ENCODE assay signal across 28 cellular contexts in the genomic region with DNA sequence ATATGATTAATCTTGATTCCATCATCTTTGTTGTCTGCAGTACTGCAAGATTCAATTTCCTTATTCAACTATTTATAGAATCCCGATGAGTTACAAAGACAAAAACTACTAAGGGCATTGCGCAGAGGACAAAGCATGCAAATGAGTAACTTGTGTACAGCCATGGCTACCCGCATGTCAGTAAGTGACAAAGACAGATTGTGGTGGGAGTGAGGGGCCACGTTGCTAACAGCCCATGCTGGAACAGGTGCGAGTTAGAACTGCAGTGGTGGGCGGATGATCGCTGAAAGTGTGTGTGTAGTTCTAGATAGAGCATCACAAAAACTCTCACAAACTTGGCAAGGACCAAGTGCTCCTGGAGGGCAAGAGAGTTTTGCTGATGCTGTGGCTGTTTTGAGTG. TPM values are rescaled to one million over a fixed set of nuclear protein-coding genes. Genes with fewer than 3 reads are reported as not detected.
DNase-seq lines count a peak whose midpoint lies in the region; ATAC-seq, FAIRE-seq and TF ChIP-seq lines count a peak whose summit lies in the region.
"Had no signal": no experiment of that assay in that cellular context is flagged by ENCODE, and none has a peak within 500 bp of the region (broad histone marks: within the 10 kb centered on the region; RNA-seq: fewer than 3 reads in every experiment).

No MANE protein-coding gene starts in this region.

- TF ChIP-seq CTCF in OCI-LY3 (IDR thresholded peaks at IDR 0.05; ENCODE audit: low read depth, low read length): no peak
- no peak for TF ChIP-seq CTCF in esophagus muscularis mucosa (IDR thresholded peaks at IDR 0.05)
- no peak for TF ChIP-seq CTCF in WERI-Rb-1 (IDR thresholded peaks at IDR 0.05; ENCODE audit: low read depth, low read length)

- DNase-seq in CD4-positive, CD25-positive, alpha-beta regulatory T cell: no peak
- DNase-seq in esophagus muscularis mucosa (ENCODE audit: extremely low spot score) (no peak), skeletal muscle cell (ENCODE audit: low read depth) (peak; percentile 37), RCC 7860 (ENCODE audit: low spot score) (no peak), WERI-Rb-1 (no peak)
- DNase-seq: activated CD4-positive, alpha-beta T cell treated with anti-CD3 and anti-CD28 coated beads for 36 hours; activated naive CD4-positive, alpha-beta T cell; activated T-cell treated with anti-CD3 and anti-CD28 coated beads, Interleukin-2, amount 50 U/mL, for 4 hours; DMS79 treated with DMSO at 0.1 percent for 48 hours; H9; left lung; NCI-H1105; NCI-H2029; NCI-H526 treated with DMSO at 0.1 percent for 48 hours; stimulated activated CD4-positive, alpha-beta T cell treated with anti-CD3 and anti-CD28 coated beads, Interleukin-1b, Interleukin-23, amount 100 ng/mL, for 48 hours; T-helper 1 cell had no signal

- no peak overlapping the region for H3K4me3 ChIP-seq in CD4-positive, CD25-positive, alpha-beta regulatory T cell (ENCODE audit: low read depth, low read length)
- H3K4me3 ChIP-seq in OCI-LY3 (ENCODE audit: low read length): no peak overlapping the region
- H3K4me3 ChIP-seq in esophagus muscularis mucosa: no peak overlapping the region
- H3K4me3 ChIP-seq in skeletal muscle cell (ENCODE audit: low read depth, low read length): no peak overlapping the region
- H3K4me3 ChIP-seq in WERI-Rb-1 (ENCODE audit: low read depth, low read length): no peak overlapping the region
- H3K4me3 ChIP-seq: coronary artery, left lung, skin epidermis had no signal

- H3K27me3 ChIP-seq in CD4-positive, CD25-positive, alpha-beta regulatory T cell (ENCODE audit: control insufficient read depth, insufficient read depth, low read length): no peaks in the 10 kb centered on the region
- H3K27me3 ChIP-seq in OCI-LY3 (ENCODE audit: low read depth, low read length) (no peaks in the 10 kb centered on the region), esophagus muscularis mucosa (no peaks in the 10 kb centered on the region), WERI-Rb-1 (ENCODE audit: insufficient read depth, low read depth, severe bottlenecking) (no peaks in the 10 kb centered on the region)
- H3K27me3 ChIP-seq: left lung had no signal

- peak overlapping the region; percentile 60 for H3K4me2 ChIP-seq in OCI-LY3 (ENCODE audit: low read length)

- TF ChIP-seq EP300 in esophagus muscularis mucosa (IDR thresholded peaks at IDR 0.05): no peak

- H3K79me2 ChIP-seq in OCI-LY3 (ENCODE audit: low read length): no peaks in the 10 kb centered on the region

- intact Hi-C loops in esophagus muscularis mucosa (cut with DNase I): no loop called here

- peak overlapping the region in 2 of 3 donors; percentile 67 to 90 for H3K27ac Mint-ChIP-seq in CD4-positive, CD25-positive, alpha-beta regulatory T cell
- H3K27ac Mint-ChIP-seq: activated CD4-positive, alpha-beta T cell treated with anti-CD3 and anti-CD28 coated beads for 36 hours; H9 had no signal

- no peak overlapping the region for H3K4me3 Mint-ChIP-seq in CD4-positive, CD25-positive, alpha-beta regulatory T cell
- H3K4me3 Mint-ChIP-seq: activated CD4-positive, alpha-beta T cell treated with anti-CD3 and anti-CD28 coated beads for 36 hours; activated T-cell treated with anti-CD3 and anti-CD28 coated beads, Interleukin-2, amount 50 U/mL, for 4 hours; H9; neural crest cell had no signal

- no peak overlapping the region for H3K9ac ChIP-seq in OCI-LY3 (ENCODE audit: low read length)

- peaks cover 5% of the 10 kb centered on the region for H3K4me1 ChIP-seq in CD4-positive, CD25-positive, alpha-beta regulatory T cell (ENCODE audit: control insufficient read depth, insufficient read depth, low read length, poor library complexity, severe bottlenecking)
- H3K4me1 ChIP-seq in OCI-LY3 (ENCODE audit: low read length) (peaks cover 24% of the 10 kb centered on the region), esophagus muscularis mucosa (peaks cover 37 to 55% (median 52%) of the 10 kb centered on the region in 4 donors)

- H2AFZ ChIP-seq in OCI-LY3 (ENCODE audit: low read depth, low read length): no peak overlapping the region

- peaks cover 23% of the 10 kb centered on the region for H3K36me3 ChIP-seq in CD4-positive, CD25-positive, alpha-beta regulatory T cell (ENCODE audit: control insufficient read depth, insufficient read depth, low read length)
- peaks cover 24% of the 10 kb centered on the region for H3K36me3 ChIP-seq in OCI-LY3 (replicated peaks; ENCODE audit: low read depth, low read length)
- H3K36me3 ChIP-seq in esophagus muscularis mucosa: peaks cover 27 to 79% (median 51%) of the 10 kb centered on the region in 4 donors
- peaks cover 6% of the 10 kb centered on the region for H3K36me3 ChIP-seq in WERI-Rb-1

- no peaks in the 10 kb centered on the region for H3K27me3 Mint-ChIP-seq in CD4-positive, CD25-positive, alpha-beta regulatory T cell
- H3K27me3 Mint-ChIP-seq: activated CD4-positive, alpha-beta T cell treated with anti-CD3 and anti-CD28 coated beads for 36 hours had no signal

- peaks cover 0 to 21% (median 7%) of the 10 kb centered on the region in 4 donors for H3K4me1 Mint-ChIP-seq in CD4-positive, CD25-positive, alpha-beta regulatory T cell

- no peak overlapping the region for H3K27ac ChIP-seq in CD4-positive, CD25-positive, alpha-beta regulatory T cell (ENCODE audit: insufficient read depth, low read length, poor library complexity, severe bottlenecking)
- H3K27ac ChIP-seq in OCI-LY3 (ENCODE audit: low read length): peak overlapping the region; percentile 80
- H3K27ac ChIP-seq in esophagus muscularis mucosa (replicated peaks in 1 of 4): peak overlapping the region; percentile 83 to 86 (median 86)
- no peak overlapping the region for H3K27ac ChIP-seq in WERI-Rb-1
- H3K27ac ChIP-seq: coronary artery, left lung had no signal

- FAIRE-seq in RCC 7860 (lab: Jason Lieb, UNC): no peak
- FAIRE-seq: bronchial epithelial cell, frontal cortex, HepG2, TTC549 had no signal

- no peaks in the 10 kb centered on the region for H3K9me3 Mint-ChIP-seq in CD4-positive, CD25-positive, alpha-beta regulatory T cell
- H3K9me3 Mint-ChIP-seq: activated T-cell treated with anti-CD3 and anti-CD28 coated beads, Interleukin-2, amount 50 U/mL, for 4 hours; H9; neural crest cell had no signal

- ATAC-seq in CD4-positive, CD25-positive, alpha-beta regulatory T cell (ENCODE audit: low read depth in 2 of 2): no peak
- ATAC-seq in HG02870 (IDR thresholded peaks at IDR 0.05; ENCODE audit: unreplicated experiment) (no peak), GM18867 (IDR thresholded peaks at IDR 0.05; ENCODE audit: unreplicated experiment) (no peak)
- ATAC-seq: activated CD4-positive, alpha-beta T cell treated with anti-CD3 and anti-CD28 coated beads for 36 hours; activated T-cell treated with anti-CD3 and anti-CD28 coated beads, Interleukin-2, amount 50 U/mL, for 4 hours; esophagus mucosa; HepG2; left lung; Panc1 had no signal

- WGBS in esophagus muscularis mucosa: 66% methylated on average over 7 of the region's 7 CpGs

- no peaks in the 10 kb centered on the region for H3K9me3 ChIP-seq in CD4-positive, CD25-positive, alpha-beta regulatory T cell (ENCODE audit: control insufficient read depth in 2 of 2, low read length in 2 of 2)
- H3K9me3 ChIP-seq in OCI-LY3 (ENCODE audit: insufficient read depth, low read length) (no peaks in the 10 kb centered on the region), esophagus muscularis mucosa (no peaks in the 10 kb centered on the region), WERI-Rb-1 (ENCODE audit: severe bottlenecking) (no peaks in the 10 kb centered on the region)
- H3K9me3 ChIP-seq: left lung had no signal

- no peak for TF ChIP-seq POLR2A in esophagus muscularis mucosa (IDR thresholded peaks at IDR 0.05; ENCODE audit: low read depth)

- H4K20me1 ChIP-seq in OCI-LY3 (ENCODE audit: insufficient read depth, low read length): no peaks in the 10 kb centered on the region

- H3K36me3 Mint-ChIP-seq in CD4-positive, CD25-positive, alpha-beta regulatory T cell: peaks cover 20% of the 10 kb centered on the region

RNA-seq across cellular contexts. Expression of gene ACOX3, which starts 49.5 kb away (rescaled TPM):
- 13.2 TPM for total RNA-seq in CD4-positive, CD25-positive, alpha-beta regulatory T cell
- polyA plus RNA-seq in CD4-positive, CD25-positive, alpha-beta regulatory T cell: 10 to 100 TPM; 13.0 to 22.0 (median 14.7) TPM
- total RNA-seq in esophagus muscularis mucosa: 10 to 100 TPM; 32.0 to 77.2 (median 43.8) TPM

RNA-seq across cellular contexts. Expression of gene TRMT44, which starts 49.5 kb away (rescaled TPM):
- total RNA-seq in CD4-positive, CD25-positive, alpha-beta regulatory T cell: 26.2 TPM
- 10 to 100 TPM; 10.9 to 18.8 (median 13.2) TPM for polyA plus RNA-seq in CD4-positive, CD25-positive, alpha-beta regulatory T cell
- total RNA-seq in esophagus muscularis mucosa: 10 to 100 TPM; 14.6 to 21.6 (median 19.4) TPM

Comparison
In these comparisons a context has a peak if more than half of its experiments do, and no peak if none do; other contexts are left out.
1. H3K27ac ChIP-seq: peak in OCI-LY3 (single experiment) and esophagus muscularis mucosa (4 of 4); none in CD4-positive, CD25-positive, alpha-beta regulatory T cell (single experiment) and WERI-Rb-1 (single experiment).